11 cellular contexts compared by ENCODE assay signal in the genomic region with DNA sequence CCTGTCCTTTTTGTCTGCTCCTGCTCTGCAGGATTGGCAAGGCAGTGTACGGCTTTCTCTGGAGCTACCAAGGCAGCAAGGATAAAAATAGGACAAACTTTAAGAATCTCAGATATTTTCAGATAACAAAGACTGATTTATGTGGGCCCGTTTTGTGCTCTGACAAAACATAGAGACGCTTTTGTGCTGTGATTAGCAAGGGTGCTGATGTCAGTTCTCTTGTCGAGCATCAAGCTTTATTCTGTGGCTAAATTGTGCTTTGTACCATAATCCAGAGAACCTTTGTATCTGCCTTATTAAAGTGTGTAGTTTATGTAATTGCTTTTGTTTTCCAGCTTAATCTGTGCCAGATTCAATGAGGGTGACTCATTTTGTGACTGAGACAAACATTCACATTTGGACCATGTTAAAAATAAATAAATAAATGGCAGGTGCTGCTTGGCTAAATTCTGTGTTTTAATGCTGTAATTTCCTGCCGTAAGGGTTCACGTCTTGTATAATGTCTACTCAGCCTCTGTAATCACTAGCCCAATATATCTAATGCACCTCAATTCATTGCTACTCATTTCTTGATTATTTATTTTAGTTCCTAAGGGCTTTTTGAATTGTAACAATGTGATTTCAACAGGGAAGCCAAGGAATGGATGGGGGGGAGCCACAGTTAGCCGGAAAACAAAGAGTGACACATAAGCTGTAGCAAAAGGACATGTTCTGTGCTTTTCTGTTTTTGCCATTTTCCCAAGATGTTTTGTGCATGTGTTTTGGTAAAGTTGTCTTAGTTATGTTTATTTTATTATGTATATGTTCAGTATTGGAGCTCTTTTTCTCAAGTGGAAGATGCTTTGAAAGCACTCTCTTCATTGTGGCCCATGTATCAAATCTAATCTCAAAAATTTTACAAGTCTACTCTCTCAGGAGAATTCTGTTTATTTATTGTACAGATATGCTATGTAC.
DNase-seq lines count a peak whose midpoint lies in the region; ATAC-seq and TF ChIP-seq lines count a peak whose summit lies in the region.
"Had no signal": no experiment of that assay in that cellular context is flagged by ENCODE, and none has a peak within 500 bp of the region (broad histone marks: within the 10 kb centered on the region; RNA-seq: fewer than 3 reads in every experiment).

No MANE protein-coding gene starts in this region.

- peaks cover 7% of the 10 kb centered on the region for H3K36me3 Mint-ChIP-seq in MCF 10A (ENCODE audit: insufficient read depth, unreplicated experiment)
- H3K36me3 Mint-ChIP-seq in activated T-helper 2 cell treated with anti-CD3 and anti-CD28 coated beads, Interferon-gamma antibody, Interleukin-2, Interleukin-4, amounts not matched to agents 10 μg/mL and 5 μg/mL and 100 μg/mL, durations not matched to agents 14 hours and 24 hours and 36 hours (ENCODE audit: low read depth) = no peaks in the 10 kb centered on the region
- no peaks in the 10 kb centered on the region for H3K36me3 Mint-ChIP-seq in activated naive CD8-positive, alpha-beta T cell treated with anti-CD3 and anti-CD28 coated beads for 36 hours

- intact Hi-C loops in MCF 10A (cut with micrococcal nuclease) = no loop called here
- intact Hi-C loops in activated T-helper 2 cell treated with anti-CD3 and anti-CD28 coated beads, Interferon-gamma antibody, Interleukin-2, Interleukin-4, amounts not matched to agents 10 μg/mL and 5 μg/mL and 100 μg/mL, durations not matched to agents 14 hours and 24 hours and 36 hours (cut with micrococcal nuclease) = no loop called here

- CTCF ChIA-PET in MCF 10A (lab: Yijun Ruan, JAX) = interaction anchor here (0.7 to 1.7 kb wide), 3 partner anchors 13 to 64 kb away, joined by 3 to 4 read pairs (median 3); no protein-coding TSS in a partner anchor

- H3K4me1 ChIP-seq in HAP-1 (peaks cover 32% of the 10 kb centered on the region), smooth muscle cell (ENCODE audit: low read depth) (peaks cover 20% of the 10 kb centered on the region)

- in situ Hi-C loops in HAP-1 (cut with MboI; ENCODE audit: low sequenced_read_pairs) = no loop called here

- H3K9me3 ChIP-seq in HAP-1 (no peaks in the 10 kb centered on the region), smooth muscle cell (replicated peaks; ENCODE audit: low read depth) (no peaks in the 10 kb centered on the region)

- no TSS peak for BruUV-seq in MCF 10A (replicated peaks; lab: Mats Ljungman, UMichigan)

- H3K4me1 Mint-ChIP-seq in MCF 10A (ENCODE audit: insufficient read depth, unreplicated experiment) = peaks cover 14% of the 10 kb centered on the region
- H3K4me1 Mint-ChIP-seq in activated T-helper 2 cell treated with anti-CD3 and anti-CD28 coated beads, Interferon-gamma antibody, Interleukin-2, Interleukin-4, amounts not matched to agents 10 μg/mL and 5 μg/mL and 100 μg/mL, durations not matched to agents 14 hours and 24 hours and 36 hours (ENCODE audit: low read depth) = no peaks in the 10 kb centered on the region
- peaks cover 2% of the 10 kb centered on the region for H3K4me1 Mint-ChIP-seq in stimulated activated naive CD8-positive, alpha-beta T cell treated with anti-CD3 and anti-CD28 coated beads, Interleukin-15, amount 100 ng/mL, for 72 hours
- H3K4me1 Mint-ChIP-seq in activated naive CD8-positive, alpha-beta T cell treated with anti-CD3 and anti-CD28 coated beads for 36 hours = peaks cover under 1% of the 10 kb centered on the region

- no peak overlapping the region for H2AFZ ChIP-seq in smooth muscle cell (ENCODE audit: low read depth)

- H3K9ac ChIP-seq in smooth muscle cell (ENCODE audit: low read depth) = no peak overlapping the region

- H3K4me3 ChIP-seq in HAP-1 = no peak overlapping the region
- no peak overlapping the region for H3K4me3 ChIP-seq in smooth muscle cell

- no peak for ATAC-seq in stimulated activated naive CD8-positive, alpha-beta T cell treated with anti-CD3 and anti-CD28 coated beads, Interleukin-15, amount 100 ng/mL, for 72 hours
- ATAC-seq in stimulated activated naive CD8-positive, alpha-beta T cell treated with anti-CD3 and anti-CD28 coated beads, Interleukin-15, Interleukin-2, amounts not matched to agents 100 U/mL and 50 U/mL, for 24 hours = no peak

- peaks cover 3% of the 10 kb centered on the region for H4K20me1 ChIP-seq in smooth muscle cell (ENCODE audit: low read depth)

- no peaks in the 10 kb centered on the region for H3K36me3 ChIP-seq in HAP-1 (replicated peaks)
- no peaks in the 10 kb centered on the region for H3K36me3 ChIP-seq in smooth muscle cell (ENCODE audit: low read depth)

- no peaks in the 10 kb centered on the region for H3F3A ChIP-seq in smooth muscle cell (ENCODE audit: low read depth)

- H3K27ac Mint-ChIP-seq in MCF 10A (ENCODE audit: low read depth, unreplicated experiment) = no peak overlapping the region
- H3K27ac Mint-ChIP-seq in activated T-helper 2 cell treated with anti-CD3 and anti-CD28 coated beads, Interferon-gamma antibody, Interleukin-2, Interleukin-4, amounts not matched to agents 10 μg/mL and 5 μg/mL and 100 μg/mL, durations not matched to agents 14 hours and 24 hours and 36 hours = no peak overlapping the region
- H3K27ac Mint-ChIP-seq in stimulated activated naive CD8-positive, alpha-beta T cell treated with anti-CD3 and anti-CD28 coated beads, Interleukin-15, amount 100 ng/mL, for 72 hours = no peak overlapping the region
- H3K27ac Mint-ChIP-seq in activated naive CD8-positive, alpha-beta T cell treated with anti-CD3 and anti-CD28 coated beads for 36 hours = no peak overlapping the region

- no peaks in the 10 kb centered on the region for H3K9me3 Mint-ChIP-seq in MCF 10A (ENCODE audit: unreplicated experiment)
- H3K9me3 Mint-ChIP-seq in activated T-helper 2 cell treated with anti-CD3 and anti-CD28 coated beads, Interferon-gamma antibody, Interleukin-2, Interleukin-4, amounts not matched to agents 10 μg/mL and 5 μg/mL and 100 μg/mL, durations not matched to agents 14 hours and 24 hours and 36 hours = no peaks in the 10 kb centered on the region
- H3K9me3 Mint-ChIP-seq in stimulated activated naive CD8-positive, alpha-beta T cell treated with anti-CD3 and anti-CD28 coated beads, Interleukin-15, amount 100 ng/mL, for 72 hours = no peaks in the 10 kb centered on the region
- no peaks in the 10 kb centered on the region for H3K9me3 Mint-ChIP-seq in activated naive CD8-positive, alpha-beta T cell treated with anti-CD3 and anti-CD28 coated beads for 36 hours

- no peaks in the 10 kb centered on the region for H3K27me3 Mint-ChIP-seq in MCF 10A (ENCODE audit: insufficient read depth, unreplicated experiment)
- H3K27me3 Mint-ChIP-seq in activated T-helper 2 cell treated with anti-CD3 and anti-CD28 coated beads, Interferon-gamma antibody, Interleukin-2, Interleukin-4, amounts not matched to agents 10 μg/mL and 5 μg/mL and 100 μg/mL, durations not matched to agents 14 hours and 24 hours and 36 hours (ENCODE audit: low read depth) = peaks cover 15% of the 10 kb centered on the region
- peaks cover 22% of the 10 kb centered on the region for H3K27me3 Mint-ChIP-seq in stimulated activated naive CD8-positive, alpha-beta T cell treated with anti-CD3 and anti-CD28 coated beads, Interleukin-15, amount 100 ng/mL, for 72 hours
- peaks cover 14% of the 10 kb centered on the region for H3K27me3 Mint-ChIP-seq in activated naive CD8-positive, alpha-beta T cell treated with anti-CD3 and anti-CD28 coated beads for 36 hours

- H3K27me3 ChIP-seq in HAP-1 (ENCODE audit: low read depth) (no peaks in the 10 kb centered on the region), smooth muscle cell (ENCODE audit: low read depth) (no peaks in the 10 kb centered on the region)

- H3K4me3 Mint-ChIP-seq in MCF 10A (ENCODE audit: unreplicated experiment) = no peak overlapping the region
- H3K4me3 Mint-ChIP-seq in activated T-helper 2 cell treated with anti-CD3 and anti-CD28 coated beads, Interferon-gamma antibody, Interleukin-2, Interleukin-4, amounts not matched to agents 10 μg/mL and 5 μg/mL and 100 μg/mL, durations not matched to agents 14 hours and 24 hours and 36 hours (ENCODE audit: low read depth) = no peak overlapping the region
- no peak overlapping the region for H3K4me3 Mint-ChIP-seq in stimulated activated naive CD8-positive, alpha-beta T cell treated with anti-CD3 and anti-CD28 coated beads, Interleukin-15, amount 100 ng/mL, for 72 hours
- no peak overlapping the region for H3K4me3 Mint-ChIP-seq in activated naive CD8-positive, alpha-beta T cell treated with anti-CD3 and anti-CD28 coated beads for 36 hours

- peak overlapping the region; percentile 13 for H3K4me2 ChIP-seq in smooth muscle cell

- WGBS in smooth muscle cell (ENCODE audit: low lambda C conversion rate) = 36% methylated on average over 7 of the region's 7 CpGs

- POLR2A ChIA-PET in MCF 10A (lab: Yijun Ruan, JAX) = no interaction called here

- peaks cover 26% of the 10 kb centered on the region for H3K79me2 ChIP-seq in smooth muscle cell (ENCODE audit: low read depth)

- TF ChIP-seq CTCF in MCF 10A (IDR thresholded peaks at IDR 0.05; ENCODE audit: unreplicated experiment) (no peak), smooth muscle cell (IDR thresholded peaks at IDR 0.05; ENCODE audit: borderline replicate concordance, insufficient read depth, poor library complexity, severe bottlenecking) (no peak)

- DNase-seq in HAP-1 (ENCODE audit: low spot score in 2 of 2) (peak; percentile 69 to 97), MCF 10A (ENCODE audit: unreplicated experiment) (peak; percentile 27), inferior parietal cortex (ENCODE audit: extremely low spot score) (peak; percentile 91), smooth muscle cell (lab: John Stamatoyannopoulos, UW; ENCODE audit: unreplicated experiment) (no peak)
- DNase-seq in activated T-helper 2 cell treated with anti-CD3 and anti-CD28 coated beads, Interferon-gamma antibody, Interleukin-2, Interleukin-4, amounts not matched to agents 10 μg/mL and 5 μg/mL and 100 μg/mL, durations not matched to agents 14 hours and 24 hours and 36 hours (ENCODE audit: low spot score) = no peak
- no peak for DNase-seq in stimulated activated naive CD8-positive, alpha-beta T cell treated with anti-CD3 and anti-CD28 coated beads, Interleukin-15, amount 100 ng/mL, for 72 hours
- DNase-seq in activated naive CD8-positive, alpha-beta T cell treated with anti-CD3 and anti-CD28 coated beads for 36 hours = no peak
- DNase-seq in stimulated activated naive CD8-positive, alpha-beta T cell treated with anti-CD3 and anti-CD28 coated beads, Interleukin-15, Interleukin-2, amounts not matched to agents 100 U/mL and 50 U/mL, for 24 hours = no peak
- DNase-seq: activated CD4-positive, alpha-beta T cell treated with anti-CD3 and anti-CD28 coated beads for 1 hour; central memory CD4-positive, alpha-beta T cell; NCI-H524 had no signal

- no peak overlapping the region for H3K27ac ChIP-seq in smooth muscle cell (ENCODE audit: low read depth)

Comparison
In these comparisons a context has a peak if more than half of its experiments do, and no peak if none do; other contexts are left out.
1. DNase-seq: peak in HAP-1 (2 of 2), MCF 10A (single experiment) and inferior parietal cortex (single experiment); none in smooth muscle cell (single experiment), activated T-helper 2 cell treated with anti-CD3 and anti-CD28 coated beads, Interferon-gamma antibody, Interleukin-2, Interleukin-4, amounts not matched to agents 10 μg/mL and 5 μg/mL and 100 μg/mL, durations not matched to agents 14 hours and 24 hours and 36 hours (single experiment), stimulated activated naive CD8-positive, alpha-beta T cell treated with anti-CD3 and anti-CD28 coated beads, Interleukin-15, amount 100 ng/mL, for 72 hours (0 of 2), activated naive CD8-positive, alpha-beta T cell treated with anti-CD3 and anti-CD28 coated beads for 36 hours (single experiment) and stimulated activated naive CD8-positive, alpha-beta T cell treated with anti-CD3 and anti-CD28 coated beads, Interleukin-15, Interleukin-2, amounts not matched to agents 100 U/mL and 50 U/mL, for 24 hours (single experiment).